Comparison of ENCODE assay signal across 20 cellular contexts in genomic region chr7:43994681-43995080, GRCh38. TPM values are rescaled to one million over a fixed set of nuclear protein-coding genes. Genes with fewer than 3 reads are reported as not detected.
"Had no signal": no experiment of that assay in that cellular context is flagged by ENCODE, and none has a peak within 500 bp of the region (broad histone marks: within the 10 kb centered on the region; RNA-seq: fewer than 3 reads in every experiment).

No MANE protein-coding gene starts in this region.

RNA-seq across cellular contexts. Expression of gene SPDYE1, which starts 3.0 kb away (rescaled TPM):
- total RNA-seq: kidney; left colon; left lung; liver; lower lobe of right lung; mucosa of gallbladder; naive thymus-derived CD8-positive, alpha-beta T cell; neural crest cell; osteoblast; psoas muscle; right lobe of liver; skeletal muscle tissue; smooth muscle cell; subcutaneous adipose tissue; suprapubic skin; thoracic aorta; urinary bladder; vagina had no signal
- polyA plus RNA-seq: mammary epithelial cell, pancreas, psoas muscle, urinary bladder had no signal
